Comparison of ENCODE assay signal across 13 cellular contexts in the genomic region with DNA sequence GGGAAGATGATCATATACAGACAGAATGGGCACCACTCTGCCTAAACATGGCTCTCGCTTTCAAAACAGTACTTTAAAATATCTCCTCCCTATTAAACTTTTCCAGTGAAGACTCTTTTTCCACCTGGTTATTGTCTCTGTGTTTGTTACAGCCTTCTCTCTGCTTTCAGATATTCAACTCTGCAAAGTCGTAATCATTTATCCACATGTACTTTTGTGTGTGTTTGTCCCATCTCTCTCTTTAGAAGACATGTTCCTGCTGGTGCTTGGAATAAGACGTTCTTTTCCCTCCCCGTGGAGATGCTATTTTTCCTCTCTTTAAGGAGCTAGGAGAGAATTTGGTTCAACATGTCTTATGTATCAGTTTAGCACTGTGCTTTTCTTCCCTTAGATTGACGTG. TPM values are rescaled to one million over a fixed set of nuclear protein-coding genes. Genes with fewer than 3 reads are reported as not detected.
DNase-seq lines count a peak whose midpoint lies in the region; ATAC-seq and TF ChIP-seq lines count a peak whose summit lies in the region.
"Had no signal": no experiment of that assay in that cellular context is flagged by ENCODE, and none has a peak within 500 bp of the region (broad histone marks: within the 10 kb centered on the region; RNA-seq: fewer than 3 reads in every experiment).

No MANE protein-coding gene starts in this region.

- H3K9me3 ChIP-seq in body of pancreas (no peaks in the 10 kb centered on the region), esophagus muscularis mucosa (no peaks in the 10 kb centered on the region), muscle layer of duodenum (ENCODE audit: control insufficient read depth in 1 of 2, low read length in 2 of 2) (no peaks in the 10 kb centered on the region), transverse colon (no peaks in the 10 kb centered on the region)

- TF ChIP-seq CTCF in body of pancreas (IDR thresholded peaks at IDR 0.05) (no peak), esophagus muscularis mucosa (IDR thresholded peaks at IDR 0.05) (no peak), transverse colon (IDR thresholded peaks at IDR 0.05) (no peak), omental fat pad (IDR thresholded peaks at IDR 0.05) (no peak)

- H3K27me3 ChIP-seq in body of pancreas, result no peaks in the 10 kb centered on the region
- no peaks in the 10 kb centered on the region for H3K27me3 ChIP-seq in esophagus muscularis mucosa
- H3K27me3 ChIP-seq in muscle layer of duodenum (ENCODE audit: low read depth, low read length), result no peaks in the 10 kb centered on the region
- no peaks in the 10 kb centered on the region for H3K27me3 ChIP-seq in transverse colon

- intact Hi-C loops in body of pancreas (cut with DNase I) (no loop called here), esophagus muscularis mucosa (cut with DNase I) (no loop called here), transverse colon (cut with DNase I; ENCODE audit: low total_unique reads) (no loop called here)

- H3K4me1 ChIP-seq in body of pancreas (peaks cover 44% of the 10 kb centered on the region), esophagus muscularis mucosa (peaks cover 0 to 77% (median 68%) of the 10 kb centered on the region in 4 donors), muscle layer of duodenum (ENCODE audit: control insufficient read depth in 1 of 2, insufficient read depth in 2 of 2, low read length in 2 of 2) (peaks cover 0 to 17% of the 10 kb centered on the region in 2 donors), transverse colon (peaks cover under 1 to 31% (median 14%) of the 10 kb centered on the region in 4 donors)

- DNase-seq in body of pancreas (no peak), esophagus muscularis mucosa (ENCODE audit: extremely low spot score) (no peak), transverse colon (no peak), omental fat pad (ENCODE audit: low spot score) (no peak)
- DNase-seq: CD4-positive, alpha-beta memory T cell; GM23248; H7; IMR-90 had no signal

- no peak for TF ChIP-seq POLR2A in body of pancreas (IDR thresholded peaks at IDR 0.05)
- no peak for TF ChIP-seq POLR2A in esophagus muscularis mucosa (IDR thresholded peaks at IDR 0.05; ENCODE audit: low read depth)
- no peak for TF ChIP-seq POLR2A in transverse colon (IDR thresholded peaks at IDR 0.05)

- ATAC-seq in body of pancreas (no peak), omental fat pad (ENCODE audit: low FRiP score) (no peak), HG02981 (IDR thresholded peaks at IDR 0.05; ENCODE audit: unreplicated experiment) (no peak), GM18861 (IDR thresholded peaks at IDR 0.05; ENCODE audit: unreplicated experiment) (no peak)
- ATAC-seq: GM12878 had no signal

- no peak for TF ChIP-seq EP300 in esophagus muscularis mucosa (IDR thresholded peaks at IDR 0.05)
- TF ChIP-seq EP300 in transverse colon (IDR thresholded peaks at IDR 0.05; ENCODE audit: low read depth), result peak; percentile 65

- WGBS in body of pancreas, 2 donors, result 66 to 74% methylated on average over 5 of the region's 5 CpGs
- WGBS in esophagus muscularis mucosa, result 50% methylated on average over 5 of the region's 5 CpGs
- WGBS in transverse colon (ENCODE audit: low coverage in 1 of 2), 2 donors, result 59 to 70% methylated on average over 5 of the region's 5 CpGs

- H3K27ac ChIP-seq in body of pancreas (peak overlapping the region; percentile 76 to 83 (median 79)), esophagus muscularis mucosa (replicated peaks in 1 of 4) (peak overlapping the region; percentile 42 to 71 (median 66)), muscle layer of duodenum (ENCODE audit: low read length) (peak overlapping the region; percentile 62), transverse colon (peak overlapping the region; percentile 53 to 73 (median 60))
- H3K27ac ChIP-seq: C4-2B had no signal

- in situ Hi-C loops in transverse colon (cut with MboI; ENCODE audit: low pct_ligation_motif_present in 1 of 4, low pct_unique_long_range_greater_than_20kb in 1 of 4, low sequenced_read_pairs in 3 of 4), result no loop called here

- H3K4me3 ChIP-seq in body of pancreas (no peak overlapping the region), esophagus muscularis mucosa (no peak overlapping the region), muscle layer of duodenum (ENCODE audit: low read depth in 1 of 2, low read length in 2 of 2) (peak overlapping the region in 1 of 2 donors; percentile 10), transverse colon (no peak overlapping the region)
- H3K4me3 ChIP-seq: GM12878, GM23248 had no signal

- H3K36me3 ChIP-seq in body of pancreas (replicated peaks in 1 of 2; ENCODE audit: insufficient read depth in 1 of 2, low read depth in 2 of 2) (no peaks in the 10 kb centered on the region), esophagus muscularis mucosa (no peaks in the 10 kb centered on the region), muscle layer of duodenum (ENCODE audit: control insufficient read depth in 1 of 2, insufficient read depth in 2 of 2, low read length in 2 of 2) (no peaks in the 10 kb centered on the region), transverse colon (no peaks in the 10 kb centered on the region)

RNA-seq across cellular contexts. Expression of a gene that starts 45.1 kb away (rescaled TPM):
- total RNA-seq in body of pancreas (10 to 100 TPM; 17.5 to 17.9 TPM), esophagus muscularis mucosa (10 to 100 TPM; 22.4 to 29.6 (median 25.3) TPM), transverse colon (10 to 100 TPM; 19.9 to 47.9 (median 41.0) TPM), omental fat pad (10 to 100 TPM in 3 of 4 donors, 1 to 10 TPM in 1; 9.3 to 28.2 (median 17.6) TPM)
